ENCODE assay signal across 8 cellular contexts in the genomic region with DNA sequence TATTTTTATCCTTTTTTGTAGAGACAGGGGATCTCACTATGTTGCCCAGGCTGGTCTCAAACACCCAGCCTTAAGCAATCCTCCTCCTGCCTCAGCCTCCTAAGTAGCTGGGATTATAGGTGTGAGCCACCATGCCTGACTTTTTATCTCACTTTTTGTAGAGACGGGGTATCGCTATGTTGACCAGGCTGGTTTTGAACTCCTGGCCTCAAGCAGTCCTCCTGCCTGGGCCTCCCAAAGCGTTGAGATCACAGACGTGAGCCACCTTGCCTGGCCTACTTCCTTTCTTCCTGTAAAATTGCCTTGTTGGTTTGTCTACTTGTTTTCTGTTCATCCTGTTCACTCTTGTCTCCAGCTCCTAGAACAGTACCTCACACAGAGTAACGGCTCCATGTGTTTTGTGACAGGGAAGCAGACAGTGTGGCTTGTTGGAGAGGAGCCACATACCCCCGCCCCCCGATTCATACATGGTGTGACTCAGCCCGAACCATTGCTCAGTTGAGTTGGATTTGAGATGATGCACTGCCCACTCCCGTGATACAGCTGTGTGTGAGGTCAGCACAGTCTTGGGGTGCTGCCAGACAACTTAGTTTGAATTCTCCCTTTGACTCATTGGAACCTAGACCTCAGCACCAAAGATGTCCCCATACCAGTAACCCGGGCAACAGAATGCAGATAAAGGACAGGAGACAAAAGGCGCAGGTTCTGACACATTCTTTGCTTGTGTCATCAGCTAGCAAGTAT. TPM values are rescaled to one million over a fixed set of nuclear protein-coding genes. Genes with fewer than 3 reads are reported as not detected.
DNase-seq lines count a peak whose midpoint lies in the region; ATAC-seq and TF ChIP-seq lines count a peak whose summit lies in the region.

No MANE protein-coding gene starts in this region.

- H3K27ac Mint-ChIP-seq in HFFc6 (peak overlapping the region; percentile 57), WTC11 (no peak overlapping the region)

- no peaks in the 10 kb centered on the region for H3K9me3 Mint-ChIP-seq in HFFc6
- no peaks in the 10 kb centered on the region for H3K9me3 Mint-ChIP-seq in WTC11

- no peaks in the 10 kb centered on the region for H3K4me1 ChIP-seq in mucosa of descending colon (ENCODE audit: low read depth)

- H3K36me3 Mint-ChIP-seq in HFFc6 (ENCODE audit: low read depth) (no peaks in the 10 kb centered on the region), WTC11 (no peaks in the 10 kb centered on the region)

- no peaks in the 10 kb centered on the region for H3K9me3 ChIP-seq in mucosa of descending colon

- H3K4me3 ChIP-seq in GM12865 (ENCODE audit: low read depth, low read length): no peak overlapping the region
- H3K4me3 ChIP-seq in mucosa of descending colon: no peak overlapping the region

- peak overlapping the region; percentile 6; the same call in 1 of the 2 replicates for H3K4me3 Mint-ChIP-seq in HFFc6
- no peak overlapping the region for H3K4me3 Mint-ChIP-seq in WTC11

- H3K36me3 ChIP-seq in mucosa of descending colon (ENCODE audit: low read depth): no peaks in the 10 kb centered on the region

- TF ChIP-seq CTCF in GM12865 (IDR thresholded peaks at IDR 0.05; ENCODE audit: insufficient read depth, low read depth, low read length, missing control alignments): no peak
- no peak for TF ChIP-seq CTCF in HFFc6 (IDR thresholded peaks at IDR 0.05)
- no peak for TF ChIP-seq CTCF in WTC11 (IDR thresholded peaks at IDR 0.05)
- TF ChIP-seq CTCF in mucosa of descending colon (IDR thresholded peaks at IDR 0.05): no peak

- H3K27me3 Mint-ChIP-seq in HFFc6 (ENCODE audit: insufficient read depth) (peaks cover 27% of the 10 kb centered on the region), WTC11 (ENCODE audit: low read depth) (peaks cover 11% of the 10 kb centered on the region)

- intact Hi-C loops in mucosa of descending colon (cut with DNase I, micrococcal nuclease): no loop called here

- CTCF ChIA-PET in WTC11 (lab: Charles Lee): interaction anchor here (0.9 kb wide), 1 partner anchor 90 kb away, joined by 3 read pairs; no protein-coding TSS in a partner anchor

- POLR2A ChIA-PET in WTC11 (lab: Charles Lee): no interaction called here

- DNase-seq in GM12865 (ENCODE audit: low read depth) (peak; percentile 96), HFFc6 (peak; percentile 96), WTC11 (ENCODE audit: low spot score) (no peak), mucosa of descending colon (peak in 1 of 3 donors; percentile 22), NCI-H1694 treated with DMSO at 0.1 percent for 48 hours (lab: John Stamatoyannopoulos, UW) (no peak), SKM-1 treated with dmso at 0.1 percent for 144 hours (lab: John Stamatoyannopoulos, UW; ENCODE audit: unreplicated experiment) (no peak), iPS-NIHi11 (ENCODE audit: low spot score) (no peak)

- H3K4me1 Mint-ChIP-seq in HFFc6 (ENCODE audit: low read depth) (peaks cover 14% of the 10 kb centered on the region), WTC11 (no peaks in the 10 kb centered on the region)

- ATAC-seq in WTC11 (0 out of 2 replicates have a peak, but pooled peaks have one; percentile 30), mucosa of descending colon (peak; percentile 53), GM19397 (IDR thresholded peaks at IDR 0.05; ENCODE audit: unreplicated experiment) (no peak)

TF ChIP-seq in WTC11, 78 proteins besides CTCF, POLR2A, EP300 and RAD21 (continues in another document):
- TF ChIP-seq RORB (CRISPR knock-in tag; IDR thresholded peaks at IDR 0.05) (no peak), IRF2 (CRISPR knock-in tag; IDR thresholded peaks at IDR 0.05; ENCODE audit: borderline replicate concordance, low read depth) (no peak), ZNF121 (CRISPR knock-in tag; IDR thresholded peaks at IDR 0.05) (no peak), FOXK1 (CRISPR knock-in tag; IDR thresholded peaks at IDR 0.05) (no peak), ZNF423 (CRISPR knock-in tag; IDR thresholded peaks at IDR 0.05) (no peak), TCF7 (CRISPR knock-in tag; IDR thresholded peaks at IDR 0.05; ENCODE audit: low read depth) (no peak), ZBTB21 (CRISPR knock-in tag; IDR thresholded peaks at IDR 0.05; ENCODE audit: borderline replicate concordance) (no peak), CREB1 (CRISPR knock-in tag; IDR thresholded peaks at IDR 0.05) (no peak), NFYB (CRISPR knock-in tag; conservative IDR thresholded peaks at IDR 0.05; ENCODE audit: low read depth) (no peak), NR2C2 (CRISPR knock-in tag; IDR thresholded peaks at IDR 0.05) (no peak), NFE2L1 (CRISPR knock-in tag; IDR thresholded peaks at IDR 0.05) (no peak)
- TF ChIP-seq, protein P1, sequence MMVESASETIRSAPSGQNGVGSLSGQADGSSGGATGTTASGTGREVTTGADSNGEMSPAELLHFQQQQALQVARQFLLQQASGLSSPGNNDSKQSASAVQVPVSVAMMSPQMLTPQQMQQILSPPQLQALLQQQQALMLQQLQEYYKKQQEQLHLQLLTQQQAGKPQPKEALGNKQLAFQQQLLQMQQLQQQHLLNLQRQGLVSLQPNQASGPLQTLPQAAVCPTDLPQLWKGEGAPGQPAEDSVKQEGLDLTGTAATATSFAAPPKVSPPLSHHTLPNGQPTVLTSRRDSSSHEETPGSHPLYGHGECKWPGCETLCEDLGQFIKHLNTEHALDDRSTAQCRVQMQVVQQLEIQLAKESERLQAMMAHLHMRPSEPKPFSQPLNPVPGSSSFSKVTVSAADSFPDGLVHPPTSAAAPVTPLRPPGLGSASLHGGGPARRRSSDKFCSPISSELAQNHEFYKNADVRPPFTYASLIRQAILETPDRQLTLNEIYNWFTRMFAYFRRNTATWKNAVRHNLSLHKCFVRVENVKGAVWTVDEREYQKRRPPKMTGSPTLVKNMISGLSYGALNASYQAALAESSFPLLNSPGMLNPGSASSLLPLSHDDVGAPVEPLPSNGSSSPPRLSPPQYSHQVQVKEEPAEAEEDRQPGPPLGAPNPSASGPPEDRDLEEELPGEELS (CRISPR knock-in tag; IDR thresholded peaks at IDR 0.05): no peak
- TF ChIP-seq, protein P2, sequence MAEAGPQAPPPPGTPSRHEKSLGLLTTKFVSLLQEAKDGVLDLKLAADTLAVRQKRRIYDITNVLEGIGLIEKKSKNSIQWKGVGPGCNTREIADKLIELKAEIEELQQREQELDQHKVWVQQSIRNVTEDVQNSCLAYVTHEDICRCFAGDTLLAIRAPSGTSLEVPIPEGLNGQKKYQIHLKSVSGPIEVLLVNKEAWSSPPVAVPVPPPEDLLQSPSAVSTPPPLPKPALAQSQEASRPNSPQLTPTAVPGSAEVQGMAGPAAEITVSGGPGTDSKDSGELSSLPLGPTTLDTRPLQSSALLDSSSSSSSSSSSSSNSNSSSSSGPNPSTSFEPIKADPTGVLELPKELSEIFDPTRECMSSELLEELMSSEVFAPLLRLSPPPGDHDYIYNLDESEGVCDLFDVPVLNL (CRISPR knock-in tag; IDR thresholded peaks at IDR 0.05; ENCODE audit: borderline replicate concordance, low read depth): no peak
- TF ChIP-seq, protein P3, sequence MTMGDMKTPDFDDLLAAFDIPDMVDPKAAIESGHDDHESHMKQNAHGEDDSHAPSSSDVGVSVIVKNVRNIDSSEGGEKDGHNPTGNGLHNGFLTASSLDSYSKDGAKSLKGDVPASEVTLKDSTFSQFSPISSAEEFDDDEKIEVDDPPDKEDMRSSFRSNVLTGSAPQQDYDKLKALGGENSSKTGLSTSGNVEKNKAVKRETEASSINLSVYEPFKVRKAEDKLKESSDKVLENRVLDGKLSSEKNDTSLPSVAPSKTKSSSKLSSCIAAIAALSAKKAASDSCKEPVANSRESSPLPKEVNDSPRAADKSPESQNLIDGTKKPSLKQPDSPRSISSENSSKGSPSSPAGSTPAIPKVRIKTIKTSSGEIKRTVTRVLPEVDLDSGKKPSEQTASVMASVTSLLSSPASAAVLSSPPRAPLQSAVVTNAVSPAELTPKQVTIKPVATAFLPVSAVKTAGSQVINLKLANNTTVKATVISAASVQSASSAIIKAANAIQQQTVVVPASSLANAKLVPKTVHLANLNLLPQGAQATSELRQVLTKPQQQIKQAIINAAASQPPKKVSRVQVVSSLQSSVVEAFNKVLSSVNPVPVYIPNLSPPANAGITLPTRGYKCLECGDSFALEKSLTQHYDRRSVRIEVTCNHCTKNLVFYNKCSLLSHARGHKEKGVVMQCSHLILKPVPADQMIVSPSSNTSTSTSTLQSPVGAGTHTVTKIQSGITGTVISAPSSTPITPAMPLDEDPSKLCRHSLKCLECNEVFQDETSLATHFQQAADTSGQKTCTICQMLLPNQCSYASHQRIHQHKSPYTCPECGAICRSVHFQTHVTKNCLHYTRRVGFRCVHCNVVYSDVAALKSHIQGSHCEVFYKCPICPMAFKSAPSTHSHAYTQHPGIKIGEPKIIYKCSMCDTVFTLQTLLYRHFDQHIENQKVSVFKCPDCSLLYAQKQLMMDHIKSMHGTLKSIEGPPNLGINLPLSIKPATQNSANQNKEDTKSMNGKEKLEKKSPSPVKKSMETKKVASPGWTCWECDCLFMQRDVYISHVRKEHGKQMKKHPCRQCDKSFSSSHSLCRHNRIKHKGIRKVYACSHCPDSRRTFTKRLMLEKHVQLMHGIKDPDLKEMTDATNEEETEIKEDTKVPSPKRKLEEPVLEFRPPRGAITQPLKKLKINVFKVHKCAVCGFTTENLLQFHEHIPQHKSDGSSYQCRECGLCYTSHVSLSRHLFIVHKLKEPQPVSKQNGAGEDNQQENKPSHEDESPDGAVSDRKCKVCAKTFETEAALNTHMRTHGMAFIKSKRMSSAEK (CRISPR knock-in tag; IDR thresholded peaks at IDR 0.05; ENCODE audit: borderline replicate concordance): no peak

RNA-seq across cellular contexts. Expression of a gene that starts 34.2 kb away (rescaled TPM):
- not detected for total RNA-seq in HFFc6 (2021; fragmentation: NEBNext Ultra II Directional; extraction: Animal tissue kit (Norgen Biotek cat#: 25700))
- total RNA-seq in WTC11 (2021): not detected in 3 replicates
- total RNA-seq in mucosa of descending colon: under 1 TPM in 1 of 3 donors, not detected in 2; 0.32 TPM

RNA-seq across cellular contexts. Expression of a gene that starts 43.0 kb away (rescaled TPM):
- not detected for total RNA-seq in HFFc6 (2021; fragmentation: NEBNext Ultra II Directional; extraction: Animal tissue kit (Norgen Biotek cat#: 25700))
- total RNA-seq in WTC11 (2021) (not detected in 3 replicates), mucosa of descending colon (1 to 10 TPM in 1 of 3 donors, under 1 TPM in 2; 0.32 to 1.4 (median 0.32) TPM)

RNA-seq across cellular contexts. Expression of a gene that starts 46.8 kb away (rescaled TPM):
- total RNA-seq in HFFc6 (2021; fragmentation: NEBNext Ultra II Directional; extraction: Animal tissue kit (Norgen Biotek cat#: 25700)): not detected
- total RNA-seq in WTC11 (2021) (not detected in 3 replicates), mucosa of descending colon (1 to 10 TPM in 1 of 3 donors, not detected in 2; 1.5 TPM)

RNA-seq across cellular contexts. Expression of a gene that starts 57.3 kb away (rescaled TPM):
- not detected for total RNA-seq in HFFc6 (2021; fragmentation: NEBNext Ultra II Directional; extraction: Animal tissue kit (Norgen Biotek cat#: 25700))
- total RNA-seq in WTC11 (2021) (0.07 TPM in 1 of 3 replicates, not detected in the others), mucosa of descending colon (not detected)

Comparison
In these comparisons a context has a peak if more than half of its experiments do, and no peak if none do; other contexts are left out.
1. DNase-seq: peak in GM12865 (single experiment) and HFFc6 (single experiment); none in WTC11 (single experiment), NCI-H1694 treated with DMSO at 0.1 percent for 48 hours (single experiment), SKM-1 treated with dmso at 0.1 percent for 144 hours (single experiment) and iPS-NIHi11 (single experiment).